29 cellular contexts compared by ENCODE assay signal in the genomic region with DNA sequence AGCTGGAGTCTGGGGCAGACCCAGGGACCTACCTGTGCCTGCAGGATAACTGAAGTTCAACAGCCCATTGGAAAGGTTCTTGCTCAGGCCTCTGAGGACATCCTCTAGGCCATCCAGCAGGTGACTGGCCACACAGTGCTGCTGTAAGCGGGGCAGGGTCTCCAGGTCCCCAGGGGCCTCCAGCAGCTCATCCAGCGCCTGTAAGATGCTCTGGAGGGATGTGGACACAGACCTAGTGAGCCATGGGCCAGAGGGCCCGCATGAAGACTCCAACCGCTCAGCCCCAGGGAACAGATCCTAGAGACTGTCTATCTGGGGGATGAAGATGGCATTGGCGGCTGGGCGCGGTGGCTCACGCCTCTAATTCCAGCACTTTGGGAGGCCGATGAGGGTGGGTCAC.
"Had no signal": no experiment of that assay in that cellular context is flagged by ENCODE, and none has a peak within 500 bp of the region (broad histone marks: within the 10 kb centered on the region; RNA-seq: fewer than 3 reads in every experiment).

No MANE protein-coding gene starts in this region.

- H3K27ac ChIP-seq: adrenal gland, breast epithelium, KMS-11, SJCRH30, VCaP had no signal

- H3K4me3 ChIP-seq: adrenal gland, breast epithelium, SJCRH30 had no signal

- H3K9ac ChIP-seq: KMS-11, SK-N-SH had no signal

- H3K4me3 Mint-ChIP-seq: activated CD4-positive, alpha-beta memory T cell treated with anti-CD3 and anti-CD28 coated beads, Interleukin-2, amount 10 ng/mL, durations not matched to agents 7 days and 5 days; activated naive CD4-positive, alpha-beta T cell treated with anti-CD3 and anti-CD28 coated beads, Interleukin-2, amount 10 ng/mL, durations not matched to agents 7 days and 5 days; activated naive CD8-positive, alpha-beta T cell treated with anti-CD3 and anti-CD28 coated beads for 36 hours; activated T-cell treated with anti-CD3 and anti-CD28 coated beads, Interleukin-2, amount 50 U/mL, for 72 hours had no signal

- H3K4me1 ChIP-seq: adrenal gland, breast epithelium, SJCRH30 had no signal

- H3K4me2 ChIP-seq: KMS-11, SK-N-SH had no signal

- H3K36me3 Mint-ChIP-seq: activated naive CD4-positive, alpha-beta T cell treated with anti-CD3 and anti-CD28 coated beads, Interleukin-2, amount 10 ng/mL, durations not matched to agents 7 days and 5 days; activated naive CD8-positive, alpha-beta T cell treated with anti-CD3 and anti-CD28 coated beads for 36 hours had no signal

- H3K36me3 ChIP-seq: adrenal gland, breast epithelium had no signal

- H3K27ac Mint-ChIP-seq: activated CD4-positive, alpha-beta memory T cell treated with anti-CD3 and anti-CD28 coated beads, Interleukin-2, amount 10 ng/mL, durations not matched to agents 7 days and 5 days; activated naive CD4-positive, alpha-beta T cell treated with anti-CD3 and anti-CD28 coated beads, Interleukin-2, amount 10 ng/mL, durations not matched to agents 7 days and 5 days; activated naive CD8-positive, alpha-beta T cell treated with anti-CD3 and anti-CD28 coated beads for 36 hours; activated T-cell treated with anti-CD3 and anti-CD28 coated beads, Interleukin-2, amount 50 U/mL, for 72 hours; activated T-helper 2 cell treated with anti-CD3 and anti-CD28 coated beads, Interferon-gamma antibody, Interleukin-2, Interleukin-4, amounts not matched to agents 10 μg/mL and 5 μg/mL and 100 μg/mL, durations not matched to agents 14 hours and 24 hours and 36 hours had no signal

- H3K4me1 Mint-ChIP-seq: activated CD4-positive, alpha-beta memory T cell treated with anti-CD3 and anti-CD28 coated beads, Interleukin-2, amount 10 ng/mL, durations not matched to agents 7 days and 5 days; activated naive CD4-positive, alpha-beta T cell treated with anti-CD3 and anti-CD28 coated beads, Interleukin-2, amount 10 ng/mL, durations not matched to agents 7 days and 5 days; activated naive CD8-positive, alpha-beta T cell treated with anti-CD3 and anti-CD28 coated beads for 36 hours had no signal

- H3K9me3 ChIP-seq: adrenal gland, SK-N-SH had no signal

- H3K9me3 Mint-ChIP-seq: activated CD4-positive, alpha-beta memory T cell treated with anti-CD3 and anti-CD28 coated beads, Interleukin-2, amount 10 ng/mL, durations not matched to agents 7 days and 5 days; activated naive CD4-positive, alpha-beta T cell treated with anti-CD3 and anti-CD28 coated beads, Interleukin-2, amount 10 ng/mL, durations not matched to agents 7 days and 5 days; activated T-cell treated with anti-CD3 and anti-CD28 coated beads, Interleukin-2, amount 50 U/mL, for 72 hours; activated T-helper 2 cell treated with anti-CD3 and anti-CD28 coated beads, Interferon-gamma antibody, Interleukin-2, Interleukin-4, amounts not matched to agents 10 μg/mL and 5 μg/mL and 100 μg/mL, durations not matched to agents 14 hours and 24 hours and 36 hours had no signal

- H3K27me3 Mint-ChIP-seq: activated CD4-positive, alpha-beta memory T cell treated with anti-CD3 and anti-CD28 coated beads, Interleukin-2, amount 10 ng/mL, durations not matched to agents 7 days and 5 days had no signal

- H3K27me3 ChIP-seq: adrenal gland, breast epithelium, SJCRH30 had no signal

- ATAC-seq: activated T-cell treated with anti-CD3 and anti-CD28 coated beads, Interleukin-2, amount 50 U/mL, for 72 hours had no signal

- DNase-seq: activated CD4-positive, alpha-beta memory T cell treated with anti-CD3 and anti-CD28 coated beads, Interleukin-2, amount 10 ng/mL, durations not matched to agents 7 days and 5 days; activated CD4-positive, alpha-beta T cell treated with anti-CD3 and anti-CD28 coated beads, Interleukin-2, amount 50 U/mL, for 1 hour; activated CD4-positive, CD25-positive, alpha-beta regulatory T cell; activated gamma-delta T cell treated with Interleukin-2 at 50 U/mL for 16 hours; activated naive CD4-positive, alpha-beta T cell treated with anti-CD3 and anti-CD28 coated beads, Interleukin-2, amount 10 ng/mL, durations not matched to agents 7 days and 5 days; activated naive CD8-positive, alpha-beta T cell treated with anti-CD3 and anti-CD28 coated beads for 36 hours; activated T-cell treated with anti-CD3 and anti-CD28 coated beads, Interleukin-2, amount 50 U/mL, for 72 hours; adrenal gland; anterior cingulate cortex; NCI-H1092; NCI-H1417; NCI-H1694; NCI-H2029; NCI-H2107; NCI-H2171 treated with DMSO at 0.1 percent for 48 hours; NCI-H345; NCI-H510A; NCI-H69; NK-92 treated with Interleukin-12 subunit alpha and Interleukin-12 subunit beta, amount 100 ng/mL, for 24 hours; OCI-M1; Right ventricle myocardium superior; RPMI8226; SJCRH30; SK-N-SH; T-helper 1 cell had no signal
